In genomic region chr2:158066046-158066713, GRCh38 we compare ENCODE assay signal across 35 cellular contexts. TPM values are rescaled to one million over a fixed set of nuclear protein-coding genes. Genes with fewer than 3 reads are reported as not detected.
"Had no signal": no experiment of that assay in that cellular context is flagged by ENCODE, and none has a peak within 500 bp of the region (broad histone marks: within the 10 kb centered on the region; RNA-seq: fewer than 3 reads in every experiment).

No MANE protein-coding gene starts in this region.

- H3K27me3 ChIP-seq: neutrophil, pancreas, right atrium auricular region, suprapubic skin, testis, tibial artery, transverse colon, upper lobe of right lung, uterus had no signal

- H3K4me1 ChIP-seq: pancreas, prostate gland, right atrium auricular region, spleen, suprapubic skin, testis, tibial artery, transverse colon, upper lobe of right lung, uterus had no signal

- H3K4me3 ChIP-seq: pancreas, prostate gland, right atrium auricular region, skin epidermis, smooth muscle cell, spleen, suprapubic skin, testis, tibial artery, transverse colon, upper lobe of right lung, uterus had no signal

- H3K27ac ChIP-seq: neutrophil, pancreas, prostate gland, right atrium auricular region, skin epidermis, spleen, suprapubic skin, testis, tibial artery, transverse colon, upper lobe of right lung, uterus had no signal

- H3K9me3 ChIP-seq: neutrophil, pancreas, prostate gland, right atrium auricular region, suprapubic skin, testis, tibial artery, transverse colon, upper lobe of right lung, uterus had no signal

- H3K4me2 ChIP-seq: smooth muscle cell had no signal

- H3K36me3 ChIP-seq: neutrophil, pancreas, prostate gland, right atrium auricular region, spleen, suprapubic skin, tibial artery, transverse colon, upper lobe of right lung, uterus had no signal

- FAIRE-seq: pancreas had no signal

- ATAC-seq: naive thymus-derived CD8-positive, alpha-beta T cell; natural killer cell treated with Interleukin-12 subunit alpha and Interleukin-12 subunit beta and Interleukin-15 and Interleukin-18, amount 100 ng/mL, for 72 hours; pancreas; sciatic nerve; stimulated activated memory B cell treated with anti-CD40 and anti-IgM and Interleukin-4, amounts not matched to agents 10 μg/mL and 1 μg/mL and 100 μg/mL, for 72 hours; stimulated activated naive CD8-positive, alpha-beta T cell treated with anti-CD3 and anti-CD28 coated beads, Interleukin-15, amount 100 ng/mL, for 72 hours; stimulated activated naive CD8-positive, alpha-beta T cell treated with anti-CD3 and anti-CD28 coated beads, Interleukin-15, Interleukin-2, amounts not matched to agents 100 U/mL and 50 U/mL, for 24 hours; upper lobe of right lung had no signal

- DNase-seq: naive thymus-derived CD8-positive, alpha-beta T cell; nephron progenitor cell; nucleus accumbens; pancreas; retina; spleen; stimulated activated CD4-positive, alpha-beta T cell treated with anti-CD3 and anti-CD28 coated beads, Interleukin-12 subunit alpha, Interleukin-12 subunit beta, amount 100 ng/mL, for 4 hours; stimulated activated CD4-positive, alpha-beta T cell treated with anti-CD3 and anti-CD28 coated beads, Interleukin-1b, Interleukin-23, amount 100 ng/mL, for 48 hours; stimulated activated CD4-positive, alpha-beta T cell treated with anti-CD3 and anti-CD28 coated beads, Interleukin-4, amount 100 ng/mL, for 1 hour; stimulated activated CD4-positive, alpha-beta T cell treated with anti-CD3 and anti-CD28 coated beads, Interleukin-4, amount 100 ng/mL, for 4 hours; stimulated activated CD8-positive, alpha-beta memory T cell treated with anti-CD3 and anti-CD28 coated beads, Interleukin-4, amount 100 ng/mL, for 48 hours; stimulated activated naive CD4-positive, alpha-beta T cell; stimulated activated naive CD8-positive, alpha-beta T cell treated with anti-CD3 and anti-CD28 coated beads, Interleukin-15, amount 100 ng/mL, for 72 hours; stimulated activated naive CD8-positive, alpha-beta T cell treated with anti-CD3 and anti-CD28 coated beads, Interleukin-15, Interleukin-2, amounts not matched to agents 100 U/mL and 50 U/mL, for 24 hours; substantia nigra; testis; tibial artery; transverse colon; upper lobe of right lung; uterus had no signal

RNA-seq across cellular contexts. Expression of gene UPP2, which starts 35.5 kb away (rescaled TPM):
- total RNA-seq: naive thymus-derived CD8-positive, alpha-beta T cell; natural killer cell treated with Interleukin-12 subunit alpha and Interleukin-12 subunit beta and Interleukin-15 and Interleukin-18, amount 100 ng/mL, for 72 hours; neural crest cell; omental fat pad; osteocyte; pancreas; posterior vena cava; prostate gland; pulmonary artery endothelial cell; right atrium auricular region; sciatic nerve; smooth muscle cell; spleen; suprapubic skin; transverse colon; upper lobe of right lung had no signal
- polyA plus RNA-seq: naive thymus-derived CD8-positive, alpha-beta T cell; pancreas; smooth muscle cell; urinary bladder had no signal
